In the genomic region with DNA sequence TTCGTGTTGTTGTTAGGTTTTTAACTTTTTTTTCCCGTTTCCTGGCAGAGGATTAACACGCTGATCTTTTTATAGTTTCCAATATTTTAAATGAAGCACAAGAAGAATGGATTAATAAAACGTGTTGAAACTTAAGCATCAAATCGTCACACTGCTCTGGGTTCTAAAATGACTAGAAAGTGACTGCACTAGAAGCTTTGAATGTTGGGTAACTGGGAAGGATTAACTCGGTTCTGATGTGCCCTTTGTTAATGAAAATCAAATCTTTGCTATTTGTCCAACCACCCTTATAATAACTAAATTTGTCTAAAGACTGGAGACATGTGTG, we compare ENCODE assay signal across 8 cellular contexts.
A peak's percentile ranks its signal among the peaks of the same experiment; 100 is the strongest.
DNase-seq lines count a peak whose midpoint lies in the region; ATAC-seq and TF ChIP-seq lines count a peak whose summit lies in the region.

No MANE protein-coding gene starts in this region.

- H3K4me1 Mint-ChIP-seq in T-helper 17 cell (peaks cover 28% of the 10 kb centered on the region), glutamatergic neuron (ENCODE audit: low read depth, unreplicated experiment) (peaks cover 9% of the 10 kb centered on the region)

- TF ChIP-seq CTCF in AG04450 (IDR thresholded peaks at IDR 0.05; ENCODE audit: low read depth, low read length): no peak
- no peak for TF ChIP-seq CTCF in glutamatergic neuron (IDR thresholded peaks at IDR 0.05; ENCODE audit: partially characterized antibody, unreplicated experiment)
- no peak for TF ChIP-seq CTCF in stomach (IDR thresholded peaks at IDR 0.05)

- H3K9me3 ChIP-seq in AG04450 (ENCODE audit: control insufficient read depth, insufficient read depth, low read length): no peaks in the 10 kb centered on the region
- H3K9me3 ChIP-seq in T-helper 17 cell (ENCODE audit: control insufficient read depth, low read length, poor library complexity, severe bottlenecking): no peaks in the 10 kb centered on the region
- no peaks in the 10 kb centered on the region for H3K9me3 ChIP-seq in stomach

- intact Hi-C loops in stomach (cut with DNase I; ENCODE audit: low total_unique reads): no loop called here

- peaks cover 5 to 25% (median 15%) of the 10 kb centered on the region in 4 donors for H3K4me1 ChIP-seq in stomach

- POLR2A ChIA-PET in AG04450 (lab: Yijun Ruan, JAX): interaction anchor here (0.9 to 2.2 kb wide), 7 partner anchors 12 to 138 kb away, joined by 3 to 21 read pairs (median 11); a partner anchor contains a TSS

- H3K27me3 Mint-ChIP-seq in T-helper 17 cell (no peaks in the 10 kb centered on the region), glutamatergic neuron (ENCODE audit: unreplicated experiment) (peaks cover 6% of the 10 kb centered on the region)

- H3K4me3 Mint-ChIP-seq in T-helper 17 cell: peak overlapping the region; percentile 96
- H3K4me3 Mint-ChIP-seq in glutamatergic neuron (ENCODE audit: unreplicated experiment): peak overlapping the region; percentile 100

- no peak for TF ChIP-seq POLR2A in stomach (IDR thresholded peaks at IDR 0.05)

- peaks cover 15% of the 10 kb centered on the region for H3K9me3 Mint-ChIP-seq in glutamatergic neuron (ENCODE audit: unreplicated experiment)

- peak overlapping the region; percentile 94 for H3K27ac ChIP-seq in AG04450 (ENCODE audit: low read depth, low read length)
- H3K27ac ChIP-seq in stomach: peak overlapping the region; percentile 80 to 94 (median 92)

- H3K36me3 ChIP-seq in stomach: no peaks in the 10 kb centered on the region

- peak overlapping the region; percentile 96 for H3K27ac Mint-ChIP-seq in T-helper 17 cell
- peak overlapping the region; percentile 46 for H3K27ac Mint-ChIP-seq in glutamatergic neuron (ENCODE audit: unreplicated experiment)

- H3K27me3 ChIP-seq in AG04450 (ENCODE audit: control insufficient read depth, insufficient read depth, low read length): no peaks in the 10 kb centered on the region
- H3K27me3 ChIP-seq in stomach: no peaks in the 10 kb centered on the region

- DNase-seq in AG04450 (ENCODE audit: low read depth, low spot score) (no peak), T-helper 17 cell (no peak), glutamatergic neuron (no peak), stomach (no peak), LoVo (ENCODE audit: low spot score) (no peak), NCI-H2081 (lab: John Stamatoyannopoulos, UW) (no peak)

- CTCF ChIA-PET in AG04450 (lab: Charles Lee): interaction anchor here (1.1 kb wide), 1 partner anchor 31 kb away, joined by 3 read pairs; no protein-coding TSS in a partner anchor

- H3K36me3 Mint-ChIP-seq in T-helper 17 cell (ENCODE audit: low read depth) (no peaks in the 10 kb centered on the region), glutamatergic neuron (ENCODE audit: unreplicated experiment) (peaks cover 8% of the 10 kb centered on the region)

- H3K4me3 ChIP-seq in AG04450 (ENCODE audit: low read depth, low read length) (peak overlapping the region; percentile 62; the same call in 1 of the 2 replicates), stomach (peak overlapping the region; percentile 42 to 57 (median 54))

- ATAC-seq in GM21390 (IDR thresholded peaks at IDR 0.05; ENCODE audit: unreplicated experiment) (peak; percentile 2), T-helper 17 cell (no peak), GM19324 (IDR thresholded peaks at IDR 0.05; ENCODE audit: low FRiP score, unreplicated experiment) (no peak)

- no peak for TF ChIP-seq EP300 in stomach (IDR thresholded peaks at IDR 0.05)

- WGBS in stomach, 5 donors: 3 to 12% (median 6%) methylated on average over 6 of the region's 6 CpGs
